Comparison of ENCODE assay signal across 15 cellular contexts in genomic region chr10:101224060-101224909, GRCh38. TPM values are rescaled to one million over a fixed set of nuclear protein-coding genes. Genes with fewer than 3 reads are reported as not detected.
DNase-seq lines count a peak whose midpoint lies in the region; ATAC-seq and TF ChIP-seq lines count a peak whose summit lies in the region.
"Had no signal": no experiment of that assay in that cellular context is flagged by ENCODE, and none has a peak within 500 bp of the region (broad histone marks: within the 10 kb centered on the region; RNA-seq: fewer than 3 reads in every experiment).

No MANE protein-coding gene starts in this region.

- no peaks in the 10 kb centered on the region for H3K9me3 Mint-ChIP-seq in effector memory CD8-positive, alpha-beta T cell
- H3K9me3 Mint-ChIP-seq: activated naive CD8-positive, alpha-beta T cell treated with anti-CD3 and anti-CD28 coated beads, Interleukin-2, amount 50 U/mL, for 24 hours had no signal

- H3K4me1 Mint-ChIP-seq in effector memory CD8-positive, alpha-beta T cell (ENCODE audit: low read depth in 2 of 2), result peaks cover 29 to 35% of the 10 kb centered on the region in 2 donors

- H3K36me3 Mint-ChIP-seq in effector memory CD8-positive, alpha-beta T cell (ENCODE audit: insufficient read depth), result peaks cover 10% of the 10 kb centered on the region

- H3K36me3 ChIP-seq in parathyroid adenoma (ENCODE audit: control insufficient read depth, insufficient read depth, low read length) (no peaks in the 10 kb centered on the region), Karpas-422 (ENCODE audit: insufficient read depth, low read length) (no peaks in the 10 kb centered on the region)
- H3K36me3 ChIP-seq: gastroesophageal sphincter, transverse colon had no signal

- peak overlapping the region; percentile 82 to 84 for H3K4me3 Mint-ChIP-seq in effector memory CD8-positive, alpha-beta T cell

- H3K27ac ChIP-seq in parathyroid adenoma (no peak overlapping the region), Karpas-422 (ENCODE audit: low read length) (no peak overlapping the region)
- H3K27ac ChIP-seq: gastroesophageal sphincter, PC-9, transverse colon had no signal

- peak; percentile 8 for DNase-seq in NCI-H748 (lab: John Stamatoyannopoulos, UW; ENCODE audit: unreplicated experiment)
- no peak for DNase-seq in NCI-H748 treated with DMSO at 0.1 percent for 48 hours (lab: John Stamatoyannopoulos, UW)
- DNase-seq in ELF-1 (ENCODE audit: low read depth, low spot score), result peak; percentile 33
- no peak for DNase-seq in effector memory CD8-positive, alpha-beta T cell
- DNase-seq in activated CD8-positive, alpha-beta memory T cell treated with anti-CD3 and anti-CD28 coated beads for 24 hours, result no peak
- no peak for DNase-seq in stimulated activated naive CD4-positive, alpha-beta T cell (lab: John Stamatoyannopoulos, UW)
- DNase-seq in Karpas-422, result no peak
- DNase-seq: activated naive CD8-positive, alpha-beta T cell treated with anti-CD3 and anti-CD28 coated beads, Interleukin-2, amount 50 U/mL, for 24 hours; midbrain; NCI-H2227 treated with DMSO at 0.1 percent for 48 hours; PC-9; transverse colon had no signal

- H3K9me3 ChIP-seq in parathyroid adenoma (ENCODE audit: control insufficient read depth, low read length) (no peaks in the 10 kb centered on the region), Karpas-422 (ENCODE audit: low read length) (no peaks in the 10 kb centered on the region)
- H3K9me3 ChIP-seq: gastroesophageal sphincter, transverse colon had no signal

- no peaks in the 10 kb centered on the region for H4K20me1 ChIP-seq in Karpas-422 (ENCODE audit: insufficient read depth, low read depth, low read length)

- TF ChIP-seq CTCF in parathyroid adenoma (IDR thresholded peaks at IDR 0.05), result no peak

- H3K4me2 ChIP-seq in parathyroid adenoma (ENCODE audit: low read length) (peak overlapping the region; percentile 53), Karpas-422 (ENCODE audit: low read depth, low read length, poor library complexity, severe bottlenecking) (no peak overlapping the region)
- H3K4me2 ChIP-seq: PC-9 had no signal

- H2AFZ ChIP-seq in parathyroid adenoma (no peak overlapping the region), Karpas-422 (ENCODE audit: low read length) (no peak overlapping the region)
- H2AFZ ChIP-seq: PC-9 had no signal

- no peaks in the 10 kb centered on the region for H3K79me2 ChIP-seq in parathyroid adenoma
- no peaks in the 10 kb centered on the region for H3K79me2 ChIP-seq in Karpas-422 (ENCODE audit: low read length)

- peaks cover 7% of the 10 kb centered on the region for H3K4me1 ChIP-seq in parathyroid adenoma
- no peaks in the 10 kb centered on the region for H3K4me1 ChIP-seq in Karpas-422 (ENCODE audit: low read length)

- peaks cover 53% of the 10 kb centered on the region for H3K27me3 ChIP-seq in parathyroid adenoma (ENCODE audit: control insufficient read depth, insufficient read depth, low read length)
- H3K27me3 ChIP-seq in Karpas-422 (ENCODE audit: low read length), result no peaks in the 10 kb centered on the region

- ATAC-seq in effector memory CD8-positive, alpha-beta T cell (replicated peaks), result no peak
- ATAC-seq: activated naive CD8-positive, alpha-beta T cell treated with anti-CD3 and anti-CD28 coated beads, Interleukin-2, amount 50 U/mL, for 24 hours; gastroesophageal sphincter had no signal

- no peaks in the 10 kb centered on the region for H3K9me2 ChIP-seq in Karpas-422 (replicated peaks; ENCODE audit: insufficient read depth, low read length)

- peak overlapping the region; percentile 40 for H3K4me3 ChIP-seq in parathyroid adenoma (ENCODE audit: low read depth, low read length)
- H3K4me3 ChIP-seq in Karpas-422 (ENCODE audit: low read length), result no peak overlapping the region
- H3K4me3 ChIP-seq: PC-9 had no signal

- peaks cover 82 to 99% of the 10 kb centered on the region in 2 donors for H3K27me3 Mint-ChIP-seq in effector memory CD8-positive, alpha-beta T cell

- H3K9ac ChIP-seq in parathyroid adenoma (no peak overlapping the region), Karpas-422 (ENCODE audit: low read length) (no peak overlapping the region)

- H3K27ac Mint-ChIP-seq in effector memory CD8-positive, alpha-beta T cell, result peak overlapping the region in 1 of 2 donors; percentile 58
- H3K27ac Mint-ChIP-seq: activated naive CD8-positive, alpha-beta T cell treated with anti-CD3 and anti-CD28 coated beads, Interleukin-2, amount 50 U/mL, for 24 hours had no signal

RNA-seq across cellular contexts. Expression of gene LBX1, which starts 5.0 kb away (rescaled TPM):
- not detected in 2 replicates for total RNA-seq in Karpas-422 (2014; rRNA removed; shearing (Covaris generic); ENCODE audit: low replicate concordance)
- total RNA-seq: gastroesophageal sphincter, PC-9, posterior vena cava, transverse colon had no signal

Comparison
In these comparisons a context has a peak if more than half of its experiments do, and no peak if none do; other contexts are left out.
1. DNase-seq: peak in NCI-H748 (single experiment) and ELF-1 (single experiment); none in NCI-H748 treated with DMSO at 0.1 percent for 48 hours (single experiment), effector memory CD8-positive, alpha-beta T cell (0 of 3), activated CD8-positive, alpha-beta memory T cell treated with anti-CD3 and anti-CD28 coated beads for 24 hours (single experiment), stimulated activated naive CD4-positive, alpha-beta T cell (0 of 6) and Karpas-422 (single experiment).